ENCODE assay signal across 8 cellular contexts in genomic region chr1:156500578-156500846, GRCh38. TPM values are rescaled to one million over a fixed set of nuclear protein-coding genes. Genes with fewer than 3 reads are reported as not detected.
DNase-seq lines count a peak whose midpoint lies in the region; ATAC-seq and TF ChIP-seq lines count a peak whose summit lies in the region.

Gene MEF2D, minus strand, starts transcription at chr1:156500775. Its CDS starts 17,483 bp downstream, at chr1:156483292.

- H3K27me3 Mint-ChIP-seq in Caco-2 (ENCODE audit: insufficient read depth, unreplicated experiment), result no peaks in the 10 kb centered on the region

- ATAC-seq in body of pancreas, result no peak
- ATAC-seq in left lung, result no peak
- ATAC-seq in thoracic aorta (ENCODE audit: insufficient number of reproducible peaks, low FRiP score, low read depth), result no peak
- no peak for ATAC-seq in HG03439 (IDR thresholded peaks at IDR 0.05; ENCODE audit: unreplicated experiment)
- no peak for ATAC-seq in GM21576 (IDR thresholded peaks at IDR 0.05; ENCODE audit: unreplicated experiment)

- no peaks in the 10 kb centered on the region for H3K36me3 ChIP-seq in Caco-2 (ENCODE audit: control insufficient read depth, insufficient read depth, low read length)
- no peaks in the 10 kb centered on the region for H3K36me3 ChIP-seq in body of pancreas (replicated peaks in 1 of 2; ENCODE audit: insufficient read depth in 1 of 2, low read depth in 2 of 2)
- no peaks in the 10 kb centered on the region for H3K36me3 ChIP-seq in left lung
- no peaks in the 10 kb centered on the region for H3K36me3 ChIP-seq in thoracic aorta

- TF ChIP-seq CTCF in Caco-2 (IDR thresholded peaks at IDR 0.05; ENCODE audit: insufficient read depth in 1 of 2, low read depth in 1 of 2, low read length in 1 of 2, severe bottlenecking in 1 of 2, unreplicated experiment in 1 of 2), result no peak
- TF ChIP-seq CTCF in body of pancreas (IDR thresholded peaks at IDR 0.05), result peak in 1 of 7 experiments; percentile 1
- TF ChIP-seq CTCF in left lung (IDR thresholded peaks at IDR 0.05), result peak in 1 of 2 donors; percentile 2
- TF ChIP-seq CTCF in thoracic aorta (IDR thresholded peaks at IDR 0.05), result no peak

- H3K4me1 ChIP-seq in Caco-2, result peaks cover 44% of the 10 kb centered on the region
- H3K4me1 ChIP-seq in body of pancreas, result peaks cover 76% of the 10 kb centered on the region
- H3K4me1 ChIP-seq in left lung, result peaks cover 64 to 80% of the 10 kb centered on the region in 2 donors
- peaks cover 57 to 65% of the 10 kb centered on the region in 2 donors for H3K4me1 ChIP-seq in thoracic aorta (ENCODE audit: control insufficient read depth in 1 of 2, low read depth in 2 of 2)

- POLR2A ChIA-PET in Caco-2 (lab: Charles Lee), result interaction anchor here (0.6 to 1.9 kb wide), 14 partner anchors 15 to 1251 kb away, joined by 3 to 92 read pairs (median 6); partner anchors contain the start of genes NAXE and SMG5

- TF ChIP-seq POLR2A in body of pancreas (IDR thresholded peaks at IDR 0.05), result peak in 1 of 3 donors; percentile 56

- 0% methylated on average over 1 to 26 of the region's 27 CpGs for WGBS in body of pancreas, 2 donors

- H3K27ac ChIP-seq in body of pancreas (peak within 1 kb of the TSS; percentile 99 to 100 (median 100)), left lung (peak within 1 kb of the TSS; percentile 98 to 100), thoracic aorta (peak within 1 kb of the TSS; percentile 100)

- peak within 1 kb of the TSS; percentile 94 for H3K27ac Mint-ChIP-seq in Caco-2 (ENCODE audit: unreplicated experiment)

- H3K4me3 Mint-ChIP-seq in Caco-2 (ENCODE audit: unreplicated experiment), result peak within 1 kb of the TSS; percentile 89

- peaks cover 12% of the 10 kb centered on the region for H3K36me3 Mint-ChIP-seq in Caco-2 (ENCODE audit: insufficient read depth, unreplicated experiment)

- H3K27me3 ChIP-seq in Caco-2 (replicated peaks; ENCODE audit: control insufficient read depth, insufficient read depth, low read length), result no peaks in the 10 kb centered on the region
- H3K27me3 ChIP-seq in body of pancreas, result no peaks in the 10 kb centered on the region
- H3K27me3 ChIP-seq in left lung, result no peaks in the 10 kb centered on the region
- H3K27me3 ChIP-seq in thoracic aorta (replicated peaks; ENCODE audit: insufficient read depth), result no peaks in the 10 kb centered on the region

- H3K4me1 Mint-ChIP-seq in Caco-2 (ENCODE audit: low read depth, unreplicated experiment), result peaks cover 31% of the 10 kb centered on the region

- H3K9me3 ChIP-seq in Caco-2 (no peaks in the 10 kb centered on the region), body of pancreas (no peaks in the 10 kb centered on the region), left lung (no peaks in the 10 kb centered on the region), thoracic aorta (no peaks in the 10 kb centered on the region)

- H3K4me3 ChIP-seq in Caco-2 (ENCODE audit: low read depth, low read length) (peak within 1 kb of the TSS; percentile 93), body of pancreas (peak within 1 kb of the TSS; percentile 81 to 91), left lung (peak within 1 kb of the TSS; percentile 93 to 99), thoracic aorta (peak within 1 kb of the TSS; percentile 87)

- intact Hi-C loops in Caco-2 (cut with micrococcal nuclease; ENCODE audit: unreplicated experiment) (loop anchor here (10.0 kb wide), 1 partner anchor 104 kb away; the partner anchor contains the start of gene GPATCH4), body of pancreas (cut with DNase I) (no loop called here), left lung (cut with DNase I) (no loop called here)

- CTCF ChIA-PET in Caco-2 (lab: Charles Lee), result interaction anchor here (0.6 to 6.9 kb wide), 9 partner anchors 9 to 397 kb away, joined by 3 to 87 read pairs (median 4); partner anchors contain the start of gene SLC25A44

- H3K9me3 Mint-ChIP-seq in Caco-2 (ENCODE audit: unreplicated experiment), result no peaks in the 10 kb centered on the region

- BruUV-seq in Caco-2 (replicated peaks; lab: Mats Ljungman, UMichigan), result no TSS peak

- DNase-seq in Caco-2, result no peak
- peak; percentile 70 for DNase-seq in HS-5 (ENCODE audit: low read depth)
- no peak for DNase-seq in body of pancreas
- no peak for DNase-seq in left lung
- no peak for DNase-seq in thoracic aorta (ENCODE audit: low spot score)
- no peak for DNase-seq in NK-92 (lab: John Stamatoyannopoulos, UW; ENCODE audit: unreplicated experiment)

RNA-seq across cellular contexts. Expression of gene MEF2D, which starts in this region (rescaled TPM):
- total RNA-seq in Caco-2 (2022), result 18.6 and 21.4 TPM in 2 replicates
- total RNA-seq in body of pancreas, result 10 to 100 TPM; 15.6 to 18.1 TPM
- 10 to 100 TPM; 45.4 to 52.8 TPM for total RNA-seq in left lung
- 100 to 1,000 TPM in 1 of 2 donors, 10 to 100 TPM in 1; 76.1 to 101 TPM for total RNA-seq in thoracic aorta
